In genomic region chr3:73924063-73924462, GRCh38 we compare ENCODE assay signal across 14 cellular contexts.
A peak's percentile ranks its signal among the peaks of the same experiment; 100 is the strongest.
DNase-seq lines count a peak whose midpoint lies in the region; ATAC-seq and TF ChIP-seq lines count a peak whose summit lies in the region.
"Had no signal": no experiment of that assay in that cellular context is flagged by ENCODE, and none has a peak within 500 bp of the region (broad histone marks: within the 10 kb centered on the region; RNA-seq: fewer than 3 reads in every experiment).

No MANE protein-coding gene starts in this region.

- no peaks in the 10 kb centered on the region for H3K9me3 ChIP-seq in lower lobe of right lung
- H3K9me3 ChIP-seq: Caco-2, HAP-1 had no signal

- H3K27ac ChIP-seq in lower lobe of right lung = no peak overlapping the region

- H3K4me3 ChIP-seq in lower lobe of right lung = no peak overlapping the region
- H3K4me3 ChIP-seq: GM23338, HAP-1 had no signal

- no peaks in the 10 kb centered on the region for H3K36me3 ChIP-seq in lower lobe of right lung
- H3K36me3 ChIP-seq: HAP-1 had no signal

- peak; percentile 53 for DNase-seq in NCI-H82 (lab: John Stamatoyannopoulos, UW)
- peak; percentile 21 for DNase-seq in SK-N-DZ (ENCODE audit: low spot score)
- peak; percentile 56 for DNase-seq in left kidney (ENCODE audit: low read depth, low spot score)
- no peak for DNase-seq in lower lobe of right lung
- no peak for DNase-seq in GM19238 (ENCODE audit: insufficient read length, low spot score)
- DNase-seq in HuH-7 (ENCODE audit: low spot score) = no peak
- DNase-seq: C1 segment of cervical spinal cord; Caco-2; CD4-positive, alpha-beta memory T cell; DMS153; DND-41; HFFc6 had no signal

- no peaks in the 10 kb centered on the region for H3K27me3 ChIP-seq in lower lobe of right lung (ENCODE audit: low read depth)

- H3K4me1 ChIP-seq in lower lobe of right lung = no peaks in the 10 kb centered on the region
- H3K4me1 ChIP-seq: Caco-2 had no signal

- TF ChIP-seq CTCF in lower lobe of right lung (IDR thresholded peaks at IDR 0.05) = no peak

- intact Hi-C loops in lower lobe of right lung (cut with DNase I) = no loop called here

- no peak for ATAC-seq in lower lobe of right lung
- ATAC-seq: GM23338 had no signal

Comparison
In these comparisons a context has a peak if more than half of its experiments do, and no peak if none do; other contexts are left out.
1. DNase-seq: peak in NCI-H82 (single experiment), SK-N-DZ (single experiment) and left kidney (single experiment); none in lower lobe of right lung (single experiment), GM19238 (single experiment) and HuH-7 (single experiment).